In genomic region chr22:45974498-45974897, GRCh38 we compare ENCODE assay signal across 1 cellular context.
A peak's percentile ranks its signal among the peaks of the same experiment; 100 is the strongest.
TF ChIP-seq lines count a peak whose summit lies in the region.

No MANE protein-coding gene starts in this region.

TF ChIP-seq in HEK293, 187 proteins besides CTCF, POLR2A, EP300 and RAD21 (continued from another document):
- TF ChIP-seq, protein P1, sequence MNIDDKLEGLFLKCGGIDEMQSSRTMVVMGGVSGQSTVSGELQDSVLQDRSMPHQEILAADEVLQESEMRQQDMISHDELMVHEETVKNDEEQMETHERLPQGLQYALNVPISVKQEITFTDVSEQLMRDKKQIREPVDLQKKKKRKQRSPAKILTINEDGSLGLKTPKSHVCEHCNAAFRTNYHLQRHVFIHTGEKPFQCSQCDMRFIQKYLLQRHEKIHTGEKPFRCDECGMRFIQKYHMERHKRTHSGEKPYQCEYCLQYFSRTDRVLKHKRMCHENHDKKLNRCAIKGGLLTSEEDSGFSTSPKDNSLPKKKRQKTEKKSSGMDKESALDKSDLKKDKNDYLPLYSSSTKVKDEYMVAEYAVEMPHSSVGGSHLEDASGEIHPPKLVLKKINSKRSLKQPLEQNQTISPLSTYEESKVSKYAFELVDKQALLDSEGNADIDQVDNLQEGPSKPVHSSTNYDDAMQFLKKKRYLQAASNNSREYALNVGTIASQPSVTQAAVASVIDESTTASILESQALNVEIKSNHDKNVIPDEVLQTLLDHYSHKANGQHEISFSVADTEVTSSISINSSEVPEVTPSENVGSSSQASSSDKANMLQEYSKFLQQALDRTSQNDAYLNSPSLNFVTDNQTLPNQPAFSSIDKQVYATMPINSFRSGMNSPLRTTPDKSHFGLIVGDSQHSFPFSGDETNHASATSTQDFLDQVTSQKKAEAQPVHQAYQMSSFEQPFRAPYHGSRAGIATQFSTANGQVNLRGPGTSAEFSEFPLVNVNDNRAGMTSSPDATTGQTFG (tag by site-specific recombination; IDR thresholded peaks at IDR 0.05; ENCODE audit: borderline replicate concordance) = no peak
- TF ChIP-seq ZNF146 (tag by site-specific recombination; IDR thresholded peaks at IDR 0.05) (no peak), ZIC2 (tag by site-specific recombination; IDR thresholded peaks at IDR 0.05) (no peak), WT1 (tag by site-specific recombination; IDR thresholded peaks at IDR 0.05) (no peak), KLF1 (tag by site-specific recombination; IDR thresholded peaks at IDR 0.05) (peak; percentile 61; the same call in 1 of the 2 replicates), ZNF654 (tag by site-specific recombination; IDR thresholded peaks at IDR 0.05; ENCODE audit: low read depth) (no peak), ZNF366 (tag by site-specific recombination; conservative IDR thresholded peaks at IDR 0.05) (no peak), ZNF837 (tag by site-specific recombination; IDR thresholded peaks at IDR 0.05) (no peak), ZNF785 (tag by site-specific recombination; IDR thresholded peaks at IDR 0.05) (no peak), ZNF280C (tag by site-specific recombination; IDR thresholded peaks at IDR 0.05) (no peak), GLIS2 (tag by site-specific recombination; IDR thresholded peaks at IDR 0.05) (peak; percentile 47; the same call in 1 of the 2 replicates), ZNF404 (tag by site-specific recombination; IDR thresholded peaks at IDR 0.05) (no peak), ZNF24 (tag by site-specific recombination; IDR thresholded peaks at IDR 0.05) (no peak), ZSCAN23 (tag by site-specific recombination; IDR thresholded peaks at IDR 0.05) (no peak), KLF8 (tag by site-specific recombination; IDR thresholded peaks at IDR 0.05) (no peak), ZNF658 (tag by site-specific recombination; IDR thresholded peaks at IDR 0.05) (no peak), ZNF48 (tag by site-specific recombination; IDR thresholded peaks at IDR 0.05) (no peak), ZNF747 (tag by site-specific recombination; IDR thresholded peaks at IDR 0.05) (no peak), ZNF510 (tag by site-specific recombination; IDR thresholded peaks at IDR 0.05; ENCODE audit: insufficient replicate concordance) (no peak), YY2 (tag by site-specific recombination; IDR thresholded peaks at IDR 0.05) (no peak), ZNF239 (tag by site-specific recombination; IDR thresholded peaks at IDR 0.05) (no peak), OSR2 (tag by site-specific recombination; IDR thresholded peaks at IDR 0.05) (no peak), SP2 (tag by site-specific recombination; IDR thresholded peaks at IDR 0.05) (peak; percentile 34), TCF7L2 (IDR thresholded peaks at IDR 0.05; ENCODE audit: borderline replicate concordance, low read depth, low read length) (no peak), ZNF10 (tag by site-specific recombination; IDR thresholded peaks at IDR 0.05) (no peak)
- TF ChIP-seq, protein P2, sequence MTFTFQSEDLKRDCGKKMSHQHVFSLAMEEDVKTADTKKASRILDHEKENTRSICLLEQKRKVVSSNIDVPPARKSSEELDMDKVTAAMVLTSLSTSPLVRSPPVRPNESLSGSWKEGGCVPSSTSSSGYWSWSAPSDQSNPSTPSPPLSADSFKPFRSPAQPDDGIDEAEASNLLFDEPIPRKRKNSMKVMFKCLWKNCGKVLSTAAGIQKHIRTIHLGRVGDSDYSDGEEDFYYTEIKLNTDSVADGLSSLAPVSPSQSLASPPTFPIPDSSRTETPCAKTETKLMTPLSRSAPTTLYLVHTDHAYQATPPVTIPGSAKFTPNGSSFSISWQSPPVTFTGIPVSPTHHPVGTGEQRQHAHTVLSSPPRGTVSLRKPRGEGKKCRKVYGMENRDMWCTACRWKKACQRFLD (tag by site-specific recombination; IDR thresholded peaks at IDR 0.05) = no peak
- TF ChIP-seq, protein P3, sequence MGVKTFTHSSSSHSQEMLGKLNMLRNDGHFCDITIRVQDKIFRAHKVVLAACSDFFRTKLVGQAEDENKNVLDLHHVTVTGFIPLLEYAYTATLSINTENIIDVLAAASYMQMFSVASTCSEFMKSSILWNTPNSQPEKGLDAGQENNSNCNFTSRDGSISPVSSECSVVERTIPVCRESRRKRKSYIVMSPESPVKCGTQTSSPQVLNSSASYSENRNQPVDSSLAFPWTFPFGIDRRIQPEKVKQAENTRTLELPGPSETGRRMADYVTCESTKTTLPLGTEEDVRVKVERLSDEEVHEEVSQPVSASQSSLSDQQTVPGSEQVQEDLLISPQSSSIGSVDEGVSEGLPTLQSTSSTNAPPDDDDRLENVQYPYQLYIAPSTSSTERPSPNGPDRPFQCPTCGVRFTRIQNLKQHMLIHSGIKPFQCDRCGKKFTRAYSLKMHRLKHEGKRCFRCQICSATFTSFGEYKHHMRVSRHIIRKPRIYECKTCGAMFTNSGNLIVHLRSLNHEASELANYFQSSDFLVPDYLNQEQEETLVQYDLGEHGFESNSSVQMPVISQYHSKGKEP (tag by site-specific recombination; IDR thresholded peaks at IDR 0.05) = no peak
- TF ChIP-seq, protein P4, sequence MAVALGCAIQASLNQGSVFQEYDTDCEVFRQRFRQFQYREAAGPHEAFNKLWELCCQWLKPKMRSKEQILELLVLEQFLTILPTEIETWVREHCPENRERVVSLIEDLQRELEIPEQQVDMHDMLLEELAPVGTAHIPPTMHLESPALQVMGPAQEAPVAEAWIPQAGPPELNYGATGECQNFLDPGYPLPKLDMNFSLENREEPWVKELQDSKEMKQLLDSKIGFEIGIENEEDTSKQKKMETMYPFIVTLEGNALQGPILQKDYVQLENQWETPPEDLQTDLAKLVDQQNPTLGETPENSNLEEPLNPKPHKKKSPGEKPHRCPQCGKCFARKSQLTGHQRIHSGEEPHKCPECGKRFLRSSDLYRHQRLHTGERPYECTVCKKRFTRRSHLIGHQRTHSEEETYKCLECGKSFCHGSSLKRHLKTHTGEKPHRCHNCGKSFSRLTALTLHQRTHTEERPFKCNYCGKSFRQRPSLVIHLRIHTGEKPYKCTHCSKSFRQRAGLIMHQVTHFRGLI (tag by site-specific recombination; IDR thresholded peaks at IDR 0.05) = no peak
